17 cellular contexts compared by ENCODE assay signal in genomic region chr12:20421338-20421890, GRCh38. TPM values are rescaled to one million over a fixed set of nuclear protein-coding genes. Genes with fewer than 3 reads are reported as not detected.
DNase-seq lines count a peak whose midpoint lies in the region; ATAC-seq and TF ChIP-seq lines count a peak whose summit lies in the region.
"Had no signal": no experiment of that assay in that cellular context is flagged by ENCODE, and none has a peak within 500 bp of the region (broad histone marks: within the 10 kb centered on the region; RNA-seq: fewer than 3 reads in every experiment).

No MANE protein-coding gene starts in this region.

- H3K27me3 ChIP-seq in right cardiac atrium (ENCODE audit: control insufficient read depth, insufficient read depth) (no peaks in the 10 kb centered on the region), psoas muscle (ENCODE audit: insufficient read depth in 3 of 3, low read length in 2 of 3) (no peaks in the 10 kb centered on the region), brain microvascular endothelial cell (replicated peaks) (no peaks in the 10 kb centered on the region)
- H3K27me3 ChIP-seq: suprapubic skin had no signal

- H3K36me3 Mint-ChIP-seq in WTC11 = no peaks in the 10 kb centered on the region

- TF ChIP-seq CTCF in LNCaP clone FGC (IDR thresholded peaks at IDR 0.05; ENCODE audit: control insufficient read depth, extremely low read depth, insufficient read depth) (no peak), WTC11 (IDR thresholded peaks at IDR 0.05) (no peak), psoas muscle (IDR thresholded peaks at IDR 0.05) (no peak), brain microvascular endothelial cell (IDR thresholded peaks at IDR 0.05; ENCODE audit: low read depth, low read length, missing control alignments) (no peak)

- in situ Hi-C loops in brain microvascular endothelial cell (cut with HindIII; ENCODE audit: low pct_ligation_motif_present, low sequenced_read_pairs) = no loop called here

- H3K27ac ChIP-seq in right cardiac atrium (ENCODE audit: low read length) (no peak overlapping the region), psoas muscle (peak overlapping the region; percentile 13), brain microvascular endothelial cell (no peak overlapping the region)
- H3K27ac ChIP-seq: suprapubic skin had no signal

- CTCF ChIA-PET in WTC11 (lab: Charles Lee) = no interaction called here

- H3K36me3 ChIP-seq in psoas muscle (ENCODE audit: insufficient read depth in 1 of 2, low read depth in 1 of 2) (no peaks in the 10 kb centered on the region), brain microvascular endothelial cell (replicated peaks) (no peaks in the 10 kb centered on the region)
- H3K36me3 ChIP-seq: suprapubic skin had no signal

- 74% methylated on average over 3 of the region's 3 CpGs for whole genome bisulfite sequencing in right cardiac atrium
- WGBS in psoas muscle, 3 donors = 43 to 83% (median 75%) methylated on average over 3 of the region's 3 CpGs

- H3K9me3 ChIP-seq in right cardiac atrium (ENCODE audit: control insufficient read depth, low read length) (no peaks in the 10 kb centered on the region), psoas muscle (no peaks in the 10 kb centered on the region)
- H3K9me3 ChIP-seq: suprapubic skin had no signal

- peaks cover 25% of the 10 kb centered on the region for H3K4me1 Mint-ChIP-seq in WTC11
- H3K4me1 Mint-ChIP-seq: activated B cell treated with CpG ODN at 0.5 μM for 24 hours had no signal

- peak overlapping the region; percentile 44; the same call in 1 of the 2 replicates for H3K27ac Mint-ChIP-seq in WTC11
- H3K27ac Mint-ChIP-seq: activated B cell treated with CpG ODN at 0.5 μM for 24 hours had no signal

- H3K4me3 ChIP-seq in LNCaP clone FGC (ENCODE audit: low read depth, low read length) (no peak overlapping the region), right cardiac atrium (ENCODE audit: low read length) (no peak overlapping the region), psoas muscle (no peak overlapping the region), brain microvascular endothelial cell (ENCODE audit: low read depth, low read length) (no peak overlapping the region)
- H3K4me3 ChIP-seq: K562, suprapubic skin had no signal

- no peaks in the 10 kb centered on the region for H3K27me3 Mint-ChIP-seq in WTC11 (ENCODE audit: low read depth)
- H3K27me3 Mint-ChIP-seq: activated B cell treated with CpG ODN at 0.5 μM for 24 hours had no signal

- peaks cover 4% of the 10 kb centered on the region for H3K4me1 ChIP-seq in right cardiac atrium (ENCODE audit: control insufficient read depth, insufficient read depth, low read length)
- H3K4me1 ChIP-seq in psoas muscle = peaks cover 9% of the 10 kb centered on the region

- H3K9me3 Mint-ChIP-seq in WTC11 = no peaks in the 10 kb centered on the region
- H3K9me3 Mint-ChIP-seq: activated B cell treated with CpG ODN at 0.5 μM for 24 hours had no signal

- POLR2A ChIA-PET in WTC11 (lab: Charles Lee) = no interaction called here

- H3K4me3 Mint-ChIP-seq in WTC11 = no peak overlapping the region
- H3K4me3 Mint-ChIP-seq: activated B cell treated with CpG ODN at 0.5 μM for 24 hours had no signal

- intact Hi-C loops in right cardiac atrium (cut with DNase I) = no loop called here
- intact Hi-C loops in psoas muscle (cut with DNase I) = no loop called here

- ATAC-seq in WTC11 = peak; percentile 46; the same call in 1 of the 2 replicates
- ATAC-seq in right cardiac atrium = peak; percentile 52 to 60
- peak in 3 of 4 donors; percentile 59 to 92 (median 88) for ATAC-seq in psoas muscle
- ATAC-seq: K562 had no signal

- peak; percentile 63 for DNase-seq in LNCaP clone FGC (ENCODE audit: low read depth)
- no peak for DNase-seq in WTC11 (ENCODE audit: low spot score)
- DNase-seq in right cardiac atrium = peak in 1 of 3 donors; percentile 36
- DNase-seq in psoas muscle = peak in 1 of 2 donors; percentile 57
- DNase-seq in NCI-H2196 (lab: John Stamatoyannopoulos, UW; ENCODE audit: unreplicated experiment) = no peak
- no peak for DNase-seq in SKM-1 treated with dmso at 0.1 percent for 144 hours (lab: John Stamatoyannopoulos, UW; ENCODE audit: unreplicated experiment)
- DNase-seq in brain microvascular endothelial cell = no peak
- DNase-seq: activated B cell treated with CpG ODN at 0.5 μM for 24 hours; activated CD8-positive, alpha-beta memory T cell treated with anti-CD3 and anti-CD28 coated beads for 24 hours; AML-193; central memory CD4-positive, alpha-beta T cell; kidney glomerular epithelial cell; nucleus accumbens; stimulated activated CD4-positive, alpha-beta T cell treated with anti-CD3 and anti-CD28 coated beads, Interleukin-4, amount 100 ng/mL, for 1 hour; T-helper 1 cell had no signal

TF ChIP-seq in WTC11, 78 proteins besides CTCF, POLR2A, EP300 and RAD21:
- TF ChIP-seq CREM (CRISPR knock-in tag; IDR thresholded peaks at IDR 0.05) (no peak), ESRRA (CRISPR knock-in tag; IDR thresholded peaks at IDR 0.05; ENCODE audit: borderline replicate concordance) (no peak), GABPB1 (CRISPR knock-in tag; IDR thresholded peaks at IDR 0.05) (no peak), CBFB (CRISPR knock-in tag; IDR thresholded peaks at IDR 0.05; ENCODE audit: low read depth) (no peak), SOX15 (CRISPR knock-in tag; IDR thresholded peaks at IDR 0.05) (no peak), ZNF396 (CRISPR knock-in tag; IDR thresholded peaks at IDR 0.05; ENCODE audit: borderline replicate concordance) (no peak), ZNF512 (CRISPR knock-in tag; IDR thresholded peaks at IDR 0.05; ENCODE audit: borderline replicate concordance) (no peak), MYBL2 (CRISPR knock-in tag; IDR thresholded peaks at IDR 0.05) (no peak), FOXK1 (CRISPR knock-in tag; IDR thresholded peaks at IDR 0.05) (no peak), FOXJ3 (CRISPR knock-in tag; IDR thresholded peaks at IDR 0.05; ENCODE audit: borderline replicate concordance) (no peak), PRDM15 (CRISPR knock-in tag; IDR thresholded peaks at IDR 0.05) (no peak), NFATC4 (CRISPR knock-in tag; IDR thresholded peaks at IDR 0.05) (no peak), TEAD4 (CRISPR knock-in tag; IDR thresholded peaks at IDR 0.05) (no peak), NR2C2 (CRISPR knock-in tag; IDR thresholded peaks at IDR 0.05) (no peak), SMAD4 (CRISPR knock-in tag; IDR thresholded peaks at IDR 0.05) (no peak)

RNA-seq across cellular contexts. Expression of gene PDE3A, which starts 53.1 kb away (rescaled TPM):
- 2.2 to 2.8 TPM (median 2.3 TPM) in 3 replicates for total RNA-seq in WTC11 (2021)
- total RNA-seq in right cardiac atrium = 100 to 1,000 TPM in 2 of 4 donors, 10 to 100 TPM in 2; 85.8 to 156 (median 100) TPM
- 29.9 TPM for polyA plus RNA-seq in right cardiac atrium
- total RNA-seq in psoas muscle = 1 to 10 TPM; 2.1 to 4.1 (median 2.6) TPM
- under 1 TPM; 0.53 to 0.99 (median 0.66) TPM for polyA plus RNA-seq in psoas muscle
- total RNA-seq: activated B cell treated with CpG ODN at 0.5 μM for 24 hours had no signal
- polyA plus RNA-seq: K562 had no signal

Comparison
In these comparisons a context has a peak if more than half of its experiments do, and no peak if none do; other contexts are left out.
1. RNA of gene PDE3A, which starts 53.1 kb away (total RNA-seq): 85.8 to 156 TPM in right cardiac atrium; 2.2 to 2.8 TPM in WTC11 and 2.1 to 4.1 TPM in psoas muscle; every median in the first group is over 10 times any median in the second.
2. Peak in every context shown above with its lines, with median percentiles within 50 percentile points of each other: ATAC-seq.